ENCODE assay signal across 10 cellular contexts in genomic region chr1:112735752-112736151, GRCh38. TPM values are rescaled to one million over a fixed set of nuclear protein-coding genes. Genes with fewer than 3 reads are reported as not detected.
DNase-seq lines count a peak whose midpoint lies in the region; FAIRE-seq and TF ChIP-seq lines count a peak whose summit lies in the region.
"Had no signal": no experiment of that assay in that cellular context is flagged by ENCODE, and none has a peak within 500 bp of the region (broad histone marks: within the 10 kb centered on the region; RNA-seq: fewer than 3 reads in every experiment).

No MANE protein-coding gene starts in this region.

- peak overlapping the region; percentile 9 for H3K4me2 ChIP-seq in mammary epithelial cell (ENCODE audit: insufficient read depth, low read depth, low read length)
- no peak overlapping the region for H3K4me2 ChIP-seq in osteoblast (ENCODE audit: insufficient read depth, low read length)

- no peaks in the 10 kb centered on the region for H3K9me3 ChIP-seq in mammary epithelial cell (replicated peaks; ENCODE audit: insufficient read depth, low read length)
- H3K9me3 ChIP-seq in osteoblast (ENCODE audit: low read depth, low read length) = no peaks in the 10 kb centered on the region

- H3K79me2 ChIP-seq in mammary epithelial cell (ENCODE audit: insufficient read depth, low read length) (no peaks in the 10 kb centered on the region), osteoblast (ENCODE audit: insufficient read depth, low read length) (no peaks in the 10 kb centered on the region)

- H3K27ac ChIP-seq in mammary epithelial cell (ENCODE audit: insufficient read depth, low read depth, low read length) = peak overlapping the region; percentile 74
- H3K27ac ChIP-seq in osteoblast (ENCODE audit: low read depth, low read length) = peak overlapping the region; percentile 17

- H4K20me1 ChIP-seq in mammary epithelial cell (ENCODE audit: insufficient read depth, low read length) (no peaks in the 10 kb centered on the region), osteoblast (ENCODE audit: insufficient read depth, low read length) (no peaks in the 10 kb centered on the region)

- dilution Hi-C loops in mammary epithelial cell (cut with HindIII; ENCODE audit: low sequenced_read_pairs) = no loop called here

- CTCF ChIA-PET in mammary epithelial cell (lab: Charles Lee; ENCODE audit: low non-redundant PET) = no interaction called here

- H2AFZ ChIP-seq in mammary epithelial cell (ENCODE audit: low read depth, low read length) (no peak overlapping the region), osteoblast (ENCODE audit: low read length) (no peak overlapping the region)

- peaks cover 16% of the 10 kb centered on the region for H3K4me1 ChIP-seq in mammary epithelial cell (ENCODE audit: insufficient read depth, low read length)
- peaks cover 3% of the 10 kb centered on the region for H3K4me1 ChIP-seq in osteoblast (ENCODE audit: insufficient read depth, low read length)

- WGBS in mammary epithelial cell (ENCODE audit: low coverage, missing lambda C conversion rate) = 77% methylated on average over 1 of the region's 1 CpG

- intact Hi-C loops in mammary epithelial cell (cut with micrococcal nuclease) = loop anchor here (2.0 kb wide), 1 partner anchor 17 kb away; a partner anchor contains a TSS

- H3K27me3 ChIP-seq in mammary epithelial cell (ENCODE audit: insufficient read depth, low read length) (no peaks in the 10 kb centered on the region), osteoblast (ENCODE audit: insufficient read depth, low read length) (peaks cover 3% of the 10 kb centered on the region)

- no TSS peak for BruUV-seq in mammary epithelial cell (replicated peaks; lab: Mats Ljungman, UMichigan)

- DNase-seq in activated CD4-positive, alpha-beta T cell treated with anti-CD3 and anti-CD28 coated beads for 48 hours = peak; percentile 36
- no peak for DNase-seq in activated CD4-positive, alpha-beta T cell treated with anti-CD3 and anti-CD28 coated beads, Interleukin-2, amount 50 U/mL, for 4 hours
- DNase-seq in HTR-8/SVneo (ENCODE audit: insufficient read length, low spot score) (peak; percentile 48), mammary epithelial cell (peak; percentile 97), osteoblast (ENCODE audit: insufficient read length, low spot score, missing footprints) (peak; percentile 96), middle frontal gyrus (ENCODE audit: extremely low spot score, low spot score) (no peak), ecto neural progenitor cell (ENCODE audit: low spot score) (no peak), superior temporal gyrus (ENCODE audit: extremely low spot score) (no peak)
- DNase-seq: activated B cell treated with CpG ODN at 0.5 μM for 24 hours had no signal

- in situ Hi-C loops in mammary epithelial cell (cut with MboI; ENCODE audit: low sequenced_read_pairs in 2 of 2) = no loop called here

- H3K36me3 ChIP-seq in mammary epithelial cell (ENCODE audit: insufficient read depth, low read length) (no peaks in the 10 kb centered on the region), osteoblast (ENCODE audit: insufficient read depth, low read length) (no peaks in the 10 kb centered on the region)

- TF ChIP-seq CTCF in mammary epithelial cell (conservative IDR thresholded peaks at IDR 0.05 in 1 of 2, IDR thresholded peaks at IDR 0.05 in 1 of 2; ENCODE audit: extremely low read depth in 1 of 2, insufficient read depth in 1 of 2, low read depth in 1 of 2, low read length in 2 of 2) (no peak), osteoblast (IDR thresholded peaks at IDR 0.05; ENCODE audit: extremely low read depth, low read depth, low read length) (no peak)

- H3K4me3 ChIP-seq in mammary epithelial cell (replicated peaks in 1 of 3; ENCODE audit: insufficient read depth in 1 of 3, low read depth in 2 of 3, low read length in 3 of 3) (no peak overlapping the region), osteoblast (ENCODE audit: insufficient read depth, low read length) (no peak overlapping the region)
- H3K4me3 ChIP-seq: lung had no signal

- FAIRE-seq in HTR-8/SVneo (lab: Jason Lieb, UNC) = no peak

- H3K9ac ChIP-seq in mammary epithelial cell (ENCODE audit: insufficient read depth, low read length) = no peak overlapping the region

RNA-seq across cellular contexts. Expression of gene PPM1J, which starts 20.6 kb away (rescaled TPM):
- total RNA-seq in mammary epithelial cell (1 to 10 TPM; 6.2 to 9.4 TPM), osteoblast (0.59 and 1.1 TPM in 2 replicates)
- polyA plus RNA-seq in mammary epithelial cell = 6.2 TPM
- polyA minus RNA-seq in mammary epithelial cell = 5.6 TPM

RNA-seq across cellular contexts. Expression of gene RHOC, which starts 28.8 kb away (rescaled TPM):
- total RNA-seq in mammary epithelial cell (100 to 1,000 TPM; 383 to 495 TPM), osteoblast (276 and 325 TPM in 2 replicates)
- polyA plus RNA-seq in mammary epithelial cell = 1,160 TPM
- 644 TPM for polyA minus RNA-seq in mammary epithelial cell

Comparison
In these comparisons a context has a peak if more than half of its experiments do, and no peak if none do; other contexts are left out.
1. DNase-seq: peak in activated CD4-positive, alpha-beta T cell treated with anti-CD3 and anti-CD28 coated beads for 48 hours (single experiment), HTR-8/SVneo (single experiment), mammary epithelial cell (single experiment) and osteoblast (single experiment); none in activated CD4-positive, alpha-beta T cell treated with anti-CD3 and anti-CD28 coated beads, Interleukin-2, amount 50 U/mL, for 4 hours (0 of 2), middle frontal gyrus (single experiment), ecto neural progenitor cell (single experiment) and superior temporal gyrus (single experiment).